ENCODE assay signal across 15 cellular contexts in genomic region chr5:179724163-179724562, GRCh38. TPM values are rescaled to one million over a fixed set of nuclear protein-coding genes. Genes with fewer than 3 reads are reported as not detected.
"Had no signal": no experiment of that assay in that cellular context is flagged by ENCODE, and none has a peak within 500 bp of the region (broad histone marks: within the 10 kb centered on the region; RNA-seq: fewer than 3 reads in every experiment).

No MANE protein-coding gene starts in this region.

- H3K4me3 Mint-ChIP-seq: T-helper 1 cell treated with Interleukin-12 subunit alpha and Interleukin-12 subunit beta and Interleukin-4 antibody, amounts not matched to agents 30 μg/mL and 1 μg/mL, for 36 hours had no signal

- DNase-seq: activated CD4-positive, alpha-beta T cell treated with anti-CD3 and anti-CD28 coated beads, Interleukin-2, amount 50 U/mL, for 48 hours; anterior cingulate cortex; foreskin melanocyte; heart left ventricle; mesenchymal stem cell; SK-N-SH; substantia nigra; transverse colon had no signal

- H2AFZ ChIP-seq: parathyroid adenoma had no signal

- H3K27ac ChIP-seq: parathyroid adenoma, skin epidermis, transverse colon had no signal

- H3K9me3 Mint-ChIP-seq: activated naive CD4-positive, alpha-beta T cell treated with anti-CD3 and anti-CD28 coated beads, Interleukin-2, amount 50 U/mL, for 72 hours; T-helper 1 cell treated with Interleukin-12 subunit alpha and Interleukin-12 subunit beta and Interleukin-4 antibody, amounts not matched to agents 30 μg/mL and 1 μg/mL, for 36 hours had no signal

- H3K9me3 ChIP-seq: heart left ventricle, SK-N-SH, transverse colon had no signal

- H3K27ac Mint-ChIP-seq: T-helper 1 cell treated with Interleukin-12 subunit alpha and Interleukin-12 subunit beta and Interleukin-4 antibody, amounts not matched to agents 30 μg/mL and 1 μg/mL, for 36 hours had no signal

- H3K4me2 ChIP-seq: SK-N-SH had no signal

- H3K27me3 ChIP-seq: heart left ventricle, transverse colon had no signal

- H3K9ac ChIP-seq: parathyroid adenoma, SK-N-SH had no signal

- ATAC-seq: activated naive CD4-positive, alpha-beta T cell treated with anti-CD3 and anti-CD28 coated beads, Interleukin-2, amount 50 U/mL, for 72 hours; heart left ventricle; Right ventricle myocardium inferior had no signal

- FAIRE-seq: bronchial epithelial cell, islet of Langerhans had no signal

- H3K4me1 ChIP-seq: parathyroid adenoma, transverse colon had no signal

- H3K4me3 ChIP-seq: heart left ventricle, skin epidermis, transverse colon had no signal

RNA-seq across cellular contexts. Expression of gene CBY3, which starts 43.3 kb away (rescaled TPM):
- total RNA-seq: activated naive CD4-positive, alpha-beta T cell treated with anti-CD3 and anti-CD28 coated beads, Interleukin-2, amount 50 U/mL, for 72 hours; bronchial epithelial cell; heart left ventricle; Right ventricle myocardium inferior; transverse colon had no signal
